ENCODE assay signal across 32 cellular contexts in the genomic region with DNA sequence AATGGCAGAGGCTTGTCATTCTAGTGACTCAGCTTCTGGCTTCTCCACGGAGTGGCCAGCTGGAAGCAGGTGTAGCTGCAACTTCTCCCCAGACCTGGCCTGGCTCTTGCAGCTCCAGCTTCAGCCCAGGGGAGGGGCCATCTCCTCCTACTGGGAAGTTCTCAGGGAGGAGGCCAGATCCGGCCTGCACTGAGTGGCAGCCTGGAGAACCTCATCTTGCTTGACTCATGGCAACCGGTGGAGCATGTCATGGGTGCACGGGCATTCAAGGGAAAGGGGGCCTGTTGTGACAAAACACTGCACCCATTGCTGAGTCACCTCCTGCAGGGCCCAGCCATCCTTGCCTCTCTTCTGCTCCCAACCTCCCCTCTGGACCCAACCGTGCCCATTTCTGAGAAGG.
DNase-seq lines count a peak whose midpoint lies in the region; ATAC-seq, FAIRE-seq and TF ChIP-seq lines count a peak whose summit lies in the region.
"Had no signal": no experiment of that assay in that cellular context is flagged by ENCODE, and none has a peak within 500 bp of the region (broad histone marks: within the 10 kb centered on the region; RNA-seq: fewer than 3 reads in every experiment).

No MANE protein-coding gene starts in this region.

- intact Hi-C loops in MCF 10A (cut with micrococcal nuclease), result no loop called here
- intact Hi-C loops in breast epithelium (cut with DNase I; ENCODE audit: low total_unique reads), result no loop called here
- intact Hi-C loops in esophagus squamous epithelium (cut with DNase I), result no loop called here

- no peak for ATAC-seq in HG03045 (IDR thresholded peaks at IDR 0.05; ENCODE audit: unreplicated experiment)
- ATAC-seq: activated CD8-positive, alpha-beta memory T cell treated with anti-CD3 and anti-CD28 coated beads, Interleukin-2, amount 10 ng/mL, durations not matched to agents 7 days and 5 days; CD8-positive, alpha-beta T cell; gastrocnemius medialis; left lung; T-helper 17 cell had no signal

- H3K36me3 Mint-ChIP-seq in MCF 10A (ENCODE audit: insufficient read depth, unreplicated experiment), result no peaks in the 10 kb centered on the region
- H3K36me3 Mint-ChIP-seq: activated CD8-positive, alpha-beta memory T cell treated with anti-CD3 and anti-CD28 coated beads, Interleukin-2, amount 10 ng/mL, durations not matched to agents 7 days and 5 days; activated naive CD4-positive, alpha-beta T cell treated with anti-CD3 and anti-CD28 coated beads, Interleukin-2, amount 50 U/mL, for 24 hours; CD8-positive, alpha-beta T cell had no signal

- H3K27ac Mint-ChIP-seq in MCF 10A (ENCODE audit: low read depth, unreplicated experiment), result no peak overlapping the region
- H3K27ac Mint-ChIP-seq: activated CD4-positive, alpha-beta T cell treated with anti-CD3 and anti-CD28 coated beads, Interleukin-2, amount 10 ng/mL, durations not matched to agents 7 days and 5 days; activated CD8-positive, alpha-beta memory T cell treated with anti-CD3 and anti-CD28 coated beads, Interleukin-2, amount 10 ng/mL, durations not matched to agents 7 days and 5 days; activated naive CD4-positive, alpha-beta T cell treated with anti-CD3 and anti-CD28 coated beads, Interleukin-2, amount 50 U/mL, for 24 hours; CD8-positive, alpha-beta T cell; progenitor cell of endocrine pancreas; T-helper 17 cell had no signal

- H3K9me3 Mint-ChIP-seq in MCF 10A (ENCODE audit: unreplicated experiment), result no peaks in the 10 kb centered on the region
- H3K9me3 Mint-ChIP-seq: activated CD4-positive, alpha-beta T cell treated with anti-CD3 and anti-CD28 coated beads, Interleukin-2, amount 10 ng/mL, durations not matched to agents 7 days and 5 days; activated naive CD4-positive, alpha-beta T cell treated with anti-CD3 and anti-CD28 coated beads, Interleukin-2, amount 50 U/mL, for 24 hours; CD8-positive, alpha-beta T cell; central memory CD8-positive, alpha-beta T cell had no signal

- 21 to 83% methylated on average over 1 to 3 of the region's 5 CpGs for WGBS in esophagus squamous epithelium, 2 donors

- H3K36me3 ChIP-seq in breast epithelium (no peaks in the 10 kb centered on the region), esophagus squamous epithelium (no peaks in the 10 kb centered on the region)
- H3K36me3 ChIP-seq: gastrocnemius medialis, left lung had no signal

- H3K9me3 ChIP-seq in breast epithelium (no peaks in the 10 kb centered on the region), esophagus squamous epithelium (no peaks in the 10 kb centered on the region)
- H3K9me3 ChIP-seq: gastrocnemius medialis, left lung had no signal

- H3K27ac ChIP-seq in breast epithelium, result no peak overlapping the region
- peak overlapping the region; percentile 3 to 65 (median 62) for H3K27ac ChIP-seq in esophagus squamous epithelium
- H3K27ac ChIP-seq: 22Rv1, gastrocnemius medialis, HL-60, left lung, SK-N-MC, VCaP had no signal

- DNase-seq in MCF 10A (ENCODE audit: unreplicated experiment) (peak; percentile 80), breast epithelium (ENCODE audit: low spot score in 2 of 2) (no peak), esophagus squamous epithelium (lab: John Stamatoyannopoulos, UW) (no peak), kidney tubule cell (ENCODE audit: low spot score) (peak; percentile 97), NCI-H2171 (lab: John Stamatoyannopoulos, UW) (no peak), GM12892 (ENCODE audit: insufficient read length) (no peak)
- DNase-seq in stimulated activated naive CD4-positive, alpha-beta T cell (lab: John Stamatoyannopoulos, UW), result no peak
- DNase-seq: activated CD4-positive, alpha-beta T cell treated with anti-CD3 and anti-CD28 coated beads, Interleukin-2, amount 10 ng/mL, durations not matched to agents 7 days and 5 days; activated CD8-positive, alpha-beta memory T cell treated with anti-CD3 and anti-CD28 coated beads, Interleukin-2, amount 10 ng/mL, durations not matched to agents 7 days and 5 days; aorta; CD8-positive, alpha-beta T cell; DMS79 treated with DMSO at 0.1 percent for 48 hours; erythroblast; IMR-90; left lung; NCI-H1417 treated with DMSO at 0.1 percent for 48 hours; NCI-H2107; NCI-H510A; NK-92 treated with Interleukin-12 subunit alpha and Interleukin-12 subunit beta, amount 100 ng/mL, for 24 hours; stimulated activated CD4-positive, alpha-beta T cell treated with anti-CD3 and anti-CD28 coated beads, Interleukin-1b, Interleukin-23, amount 100 ng/mL, for 48 hours; T-helper 17 cell had no signal

- H3K27me3 Mint-ChIP-seq in MCF 10A (ENCODE audit: insufficient read depth, unreplicated experiment), result no peaks in the 10 kb centered on the region
- H3K27me3 Mint-ChIP-seq: activated naive CD4-positive, alpha-beta T cell treated with anti-CD3 and anti-CD28 coated beads, Interleukin-2, amount 50 U/mL, for 24 hours had no signal

- TF ChIP-seq CTCF in MCF 10A (IDR thresholded peaks at IDR 0.05; ENCODE audit: unreplicated experiment) (no peak), breast epithelium (IDR thresholded peaks at IDR 0.05) (no peak), esophagus squamous epithelium (IDR thresholded peaks at IDR 0.05) (no peak)

- H3K27me3 ChIP-seq in breast epithelium (no peaks in the 10 kb centered on the region), esophagus squamous epithelium (no peaks in the 10 kb centered on the region)
- H3K27me3 ChIP-seq: gastrocnemius medialis, left lung had no signal

- CTCF ChIA-PET in MCF 10A (lab: Yijun Ruan, JAX), result interaction anchor here (0.6 kb wide), 2 partner anchors 158 to 172 kb away, joined by 3 read pairs; no protein-coding TSS in a partner anchor

- no TSS peak for BruUV-seq in MCF 10A (replicated peaks; lab: Mats Ljungman, UMichigan)

- no peak for FAIRE-seq in GM12892 (lab: Jason Lieb, UNC)
- FAIRE-seq: GM19239 had no signal

- no peak overlapping the region for H3K4me3 ChIP-seq in breast epithelium
- H3K4me3 ChIP-seq in esophagus squamous epithelium, result no peak overlapping the region
- H3K4me3 ChIP-seq: gastrocnemius medialis, left lung, SK-N-MC had no signal

- TF ChIP-seq POLR2A in breast epithelium (IDR thresholded peaks at IDR 0.05), result no peak
- no peak for TF ChIP-seq POLR2A in esophagus squamous epithelium (IDR thresholded peaks at IDR 0.05)
- no peak for TF ChIP-seq POLR2A in GM12892 (IDR thresholded peaks at IDR 0.05; ENCODE audit: low read depth, low read length)

- H3K4me1 ChIP-seq in breast epithelium (no peaks in the 10 kb centered on the region), esophagus squamous epithelium (peaks cover 0 to 49% (median 11%) of the 10 kb centered on the region in 3 donors)
- H3K4me1 ChIP-seq: gastrocnemius medialis, left lung had no signal

- no peaks in the 10 kb centered on the region for H3K4me1 Mint-ChIP-seq in MCF 10A (ENCODE audit: insufficient read depth, unreplicated experiment)
- H3K4me1 Mint-ChIP-seq: activated CD4-positive, alpha-beta T cell treated with anti-CD3 and anti-CD28 coated beads, Interleukin-2, amount 10 ng/mL, durations not matched to agents 7 days and 5 days; activated CD8-positive, alpha-beta memory T cell treated with anti-CD3 and anti-CD28 coated beads, Interleukin-2, amount 10 ng/mL, durations not matched to agents 7 days and 5 days; activated naive CD4-positive, alpha-beta T cell treated with anti-CD3 and anti-CD28 coated beads, Interleukin-2, amount 50 U/mL, for 24 hours; central memory CD8-positive, alpha-beta T cell; neural crest cell had no signal

- POLR2A ChIA-PET in MCF 10A (lab: Yijun Ruan, JAX), result no interaction called here

- no peak overlapping the region for H3K4me3 Mint-ChIP-seq in MCF 10A (ENCODE audit: unreplicated experiment)
- H3K4me3 Mint-ChIP-seq: activated CD4-positive, alpha-beta T cell treated with anti-CD3 and anti-CD28 coated beads, Interleukin-2, amount 10 ng/mL, durations not matched to agents 7 days and 5 days; activated CD8-positive, alpha-beta memory T cell treated with anti-CD3 and anti-CD28 coated beads, Interleukin-2, amount 10 ng/mL, durations not matched to agents 7 days and 5 days; activated naive CD4-positive, alpha-beta T cell treated with anti-CD3 and anti-CD28 coated beads, Interleukin-2, amount 50 U/mL, for 24 hours; CD8-positive, alpha-beta T cell; central memory CD8-positive, alpha-beta T cell; neural crest cell; T-helper 17 cell had no signal

Comparison
In these comparisons a context has a peak if more than half of its experiments do, and no peak if none do; other contexts are left out.
1. DNase-seq: peak in MCF 10A (single experiment) and kidney tubule cell (single experiment); none in breast epithelium (0 of 2), esophagus squamous epithelium (single experiment), NCI-H2171 (single experiment), stimulated activated naive CD4-positive, alpha-beta T cell (0 of 6) and GM12892 (single experiment).
2. H3K27ac ChIP-seq: peak in esophagus squamous epithelium (4 of 4); none in breast epithelium (0 of 2).